ENCODE assay signal across 20 cellular contexts in genomic region chr18:62660741-62661140, GRCh38.
"Had no signal": no experiment of that assay in that cellular context is flagged by ENCODE, and none has a peak within 500 bp of the region (broad histone marks: within the 10 kb centered on the region; RNA-seq: fewer than 3 reads in every experiment).

No MANE protein-coding gene starts in this region.

- H3K36me3 ChIP-seq: brain microvascular endothelial cell, esophagus squamous epithelium, left ventricle myocardium inferior, ovary, sigmoid colon had no signal

- H3K9me3 ChIP-seq: esophagus squamous epithelium, left ventricle myocardium inferior, ovary, sigmoid colon had no signal

- ATAC-seq: foreskin keratinocyte; stimulated activated naive CD8-positive, alpha-beta T cell treated with anti-CD3 and anti-CD28 coated beads, Interleukin-15, amount 100 ng/mL, for 72 hours had no signal

- H3K4me3 Mint-ChIP-seq: activated CD4-positive, alpha-beta T cell treated with anti-CD3 and anti-CD28 coated beads, Interleukin-2, amount 10 ng/mL, durations not matched to agents 7 days and 5 days; activated naive CD8-positive, alpha-beta T cell; central memory CD8-positive, alpha-beta T cell; naive B cell; stimulated activated naive CD8-positive, alpha-beta T cell treated with anti-CD3 and anti-CD28 coated beads, Interleukin-15, amount 100 ng/mL, for 72 hours; type B pancreatic cell had no signal

- H3K4me1 ChIP-seq: foreskin keratinocyte, left ventricle myocardium inferior, sigmoid colon had no signal

- H3K27ac ChIP-seq: brain microvascular endothelial cell, coronary artery, esophagus squamous epithelium, foreskin keratinocyte, left ventricle myocardium inferior, ovary, sigmoid colon had no signal

- FAIRE-seq: endothelial cell of umbilical vein had no signal

- DNase-seq: activated CD4-positive, alpha-beta T cell treated with anti-CD3 and anti-CD28 coated beads, Interleukin-2, amount 10 ng/mL, durations not matched to agents 7 days and 5 days; activated CD8-positive, alpha-beta memory T cell treated with anti-CD3 and anti-CD28 coated beads, Interleukin-2, amount 50 U/mL, for 48 hours; activated gamma-delta T cell treated with Interleukin-2 at 50 U/mL for 16 hours; amniotic stem cell; brain microvascular endothelial cell; effector CD4-positive, alpha-beta T cell; esophagus squamous epithelium; foreskin keratinocyte; glutamatergic neuron; left ventricle myocardium inferior; naive B cell; ovary; sigmoid colon; stimulated activated CD4-positive, alpha-beta T cell treated with anti-CD3 and anti-CD28 coated beads, Interleukin-1b, Interleukin-23, amount 100 ng/mL, for 48 hours; stimulated activated naive CD8-positive, alpha-beta T cell treated with anti-CD3 and anti-CD28 coated beads, Interleukin-15, amount 100 ng/mL, for 72 hours had no signal

- H3K36me3 Mint-ChIP-seq: naive B cell, type B pancreatic cell had no signal

- H3K27me3 Mint-ChIP-seq: activated CD4-positive, alpha-beta T cell treated with anti-CD3 and anti-CD28 coated beads, Interleukin-2, amount 10 ng/mL, durations not matched to agents 7 days and 5 days; activated naive CD8-positive, alpha-beta T cell; central memory CD8-positive, alpha-beta T cell; naive B cell; stimulated activated naive CD8-positive, alpha-beta T cell treated with anti-CD3 and anti-CD28 coated beads, Interleukin-15, amount 100 ng/mL, for 72 hours; type B pancreatic cell had no signal

- H3K4me3 ChIP-seq: coronary artery, esophagus squamous epithelium, left ventricle myocardium inferior, ovary, sigmoid colon had no signal

- H3K27me3 ChIP-seq: brain microvascular endothelial cell, esophagus squamous epithelium, foreskin keratinocyte, ovary, sigmoid colon had no signal

- H3K27ac Mint-ChIP-seq: activated CD4-positive, alpha-beta T cell treated with anti-CD3 and anti-CD28 coated beads, Interleukin-2, amount 10 ng/mL, durations not matched to agents 7 days and 5 days; activated naive CD8-positive, alpha-beta T cell; naive B cell; stimulated activated naive CD8-positive, alpha-beta T cell treated with anti-CD3 and anti-CD28 coated beads, Interleukin-15, amount 100 ng/mL, for 72 hours; type B pancreatic cell had no signal

- H3K9me3 Mint-ChIP-seq: activated CD4-positive, alpha-beta T cell treated with anti-CD3 and anti-CD28 coated beads, Interleukin-2, amount 10 ng/mL, durations not matched to agents 7 days and 5 days; central memory CD8-positive, alpha-beta T cell; naive B cell; stimulated activated naive CD8-positive, alpha-beta T cell treated with anti-CD3 and anti-CD28 coated beads, Interleukin-15, amount 100 ng/mL, for 72 hours had no signal

- H3K4me1 Mint-ChIP-seq: activated CD4-positive, alpha-beta T cell treated with anti-CD3 and anti-CD28 coated beads, Interleukin-2, amount 10 ng/mL, durations not matched to agents 7 days and 5 days; central memory CD8-positive, alpha-beta T cell; naive B cell; stimulated activated naive CD8-positive, alpha-beta T cell treated with anti-CD3 and anti-CD28 coated beads, Interleukin-15, amount 100 ng/mL, for 72 hours had no signal
